Comparison of ENCODE assay signal across 1 cellular context in genomic region chr6:31738048-31738979, GRCh38.
TF ChIP-seq lines count a peak whose summit lies in the region.

No MANE protein-coding gene starts in this region.

TF ChIP-seq in K562, 482 proteins besides CTCF, POLR2A, EP300 and RAD21 (continued from another document and continues in another):
- peak; percentile 60; the same call in 1 of the 2 replicates for TF ChIP-seq ZNF609 (CRISPR knock-in tag; IDR thresholded peaks at IDR 0.05; ENCODE audit: borderline replicate concordance)
- 0 out of 2 replicates have a peak, but pooled peaks have one; percentile 41 for TF ChIP-seq TCFL5 (CRISPR knock-in tag; conservative IDR thresholded peaks at IDR 0.05)
- TF ChIP-seq CEBPG (CRISPR knock-in tag; IDR thresholded peaks at IDR 0.05) = peak; percentile 50
- TF ChIP-seq CEBPG (tag; conservative IDR thresholded peaks at IDR 0.05 in 1 of 2, IDR thresholded peaks at IDR 0.05 in 1 of 2) = peak in 1 of 2 experiments; percentile 55; a peak in 2 of 4 replicates
- no peak for TF ChIP-seq ETS1 (conservative IDR thresholded peaks at IDR 0.05; ENCODE audit: control insufficient read depth, low read depth, low read length)
- 0 out of 2 replicates have a peak, but pooled peaks have one; percentile 4 for TF ChIP-seq ZNF384 (IDR thresholded peaks at IDR 0.05; ENCODE audit: low read depth, low read length)
- TF ChIP-seq NFE2 (IDR thresholded peaks at IDR 0.05; ENCODE audit: low read depth) = no peak
- TF ChIP-seq JUND (IDR thresholded peaks at IDR 0.05; ENCODE audit: borderline replicate concordance, low read depth, low read length) = peak; percentile 96
- peak; percentile 91; the same call in 2 of the 3 replicates for TF ChIP-seq JUND (tag; IDR thresholded peaks at IDR 0.05; ENCODE audit: borderline replicate concordance, low read depth, low read length)
- peak; percentile 72 for TF ChIP-seq EHMT2 (IDR thresholded peaks at IDR 0.05)
- no peak for TF ChIP-seq KLF16 (IDR thresholded peaks at IDR 0.05)
- TF ChIP-seq ERF (CRISPR knock-in tag; IDR thresholded peaks at IDR 0.05) = peak; percentile 39; the same call in 1 of the 2 replicates
- no peak; the same call in 1 of the 2 replicates for TF ChIP-seq ZBTB5 (IDR thresholded peaks at IDR 0.05)
- TF ChIP-seq NUFIP1 (IDR thresholded peaks at IDR 0.05; ENCODE audit: partially characterized antibody) = no peak
- TF ChIP-seq MCM2 (IDR thresholded peaks at IDR 0.05; ENCODE audit: low read depth) = no peak
- no peak for TF ChIP-seq BCLAF1 (IDR thresholded peaks at IDR 0.05; ENCODE audit: borderline replicate concordance in 1 of 2, control insufficient read depth in 1 of 2, low read depth in 2 of 2, low read length in 1 of 2)
- TF ChIP-seq JUNB (CRISPR knock-in tag; conservative IDR thresholded peaks at IDR 0.05) = no peak; the same call in 1 of the 2 replicates
- TF ChIP-seq ATF3 (IDR thresholded peaks at IDR 0.05) = no peak
- peak; percentile 63 for TF ChIP-seq ATF3 (CRISPR knock-in tag; conservative IDR thresholded peaks at IDR 0.05)
- TF ChIP-seq SAFB2 (IDR thresholded peaks at IDR 0.05; ENCODE audit: borderline replicate concordance, low read depth, low read length, severe bottlenecking) = no peak
- TF ChIP-seq CHD2 (IDR thresholded peaks at IDR 0.05; ENCODE audit: low read depth, low read length) = no peak
- no peak for TF ChIP-seq RNF2 (IDR thresholded peaks at IDR 0.05)
- no peak for TF ChIP-seq ID3 (CRISPR knock-in tag; IDR thresholded peaks at IDR 0.05)
- TF ChIP-seq ID3 (tag; IDR thresholded peaks at IDR 0.05) = peak; percentile 87
- no peak; the same call in 1 of the 2 replicates for TF ChIP-seq ZNF232 (CRISPR knock-in tag; IDR thresholded peaks at IDR 0.05)
- no peak for TF ChIP-seq ELK3 (CRISPR knock-in tag; IDR thresholded peaks at IDR 0.05)
- TF ChIP-seq STAT5A (IDR thresholded peaks at IDR 0.05; ENCODE audit: borderline replicate concordance, low read length) = peak; percentile 29; the same call in 1 of the 2 replicates
- no peak for TF ChIP-seq ZBTB33 (CRISPR knock-in tag; IDR thresholded peaks at IDR 0.05)
- TF ChIP-seq GTF3C2 (IDR thresholded peaks at IDR 0.05; ENCODE audit: borderline replicate concordance, extremely low read depth, insufficient read length) = no peak
- TF ChIP-seq ZNF408 (CRISPR knock-in tag; IDR thresholded peaks at IDR 0.05; ENCODE audit: low read depth) = no peak
- TF ChIP-seq ZNF197 (CRISPR knock-in tag; IDR thresholded peaks at IDR 0.05; ENCODE audit: low read depth) = no peak
- TF ChIP-seq FOXM1 (IDR thresholded peaks at IDR 0.05; ENCODE audit: low read depth) = no peak
- TF ChIP-seq FOXM1 (CRISPR knock-in tag; IDR thresholded peaks at IDR 0.05; ENCODE audit: low read depth) = no peak
- no peak for TF ChIP-seq ZNF75A (CRISPR knock-in tag; IDR thresholded peaks at IDR 0.05)
- no peak for TF ChIP-seq ZNF551 (CRISPR knock-in tag; IDR thresholded peaks at IDR 0.05)
- TF ChIP-seq TBP (optimal IDR thresholded peaks at IDR 0.05; ENCODE audit: low read depth, low read length) = peak; percentile 93
- TF ChIP-seq MEIS2 (IDR thresholded peaks at IDR 0.05; ENCODE audit: partially characterized antibody) = no peak
- TF ChIP-seq RFX5 (IDR thresholded peaks at IDR 0.05; ENCODE audit: low read depth, low read length) = no peak
- TF ChIP-seq HOXB6 (CRISPR knock-in tag; IDR thresholded peaks at IDR 0.05; ENCODE audit: borderline replicate concordance) = no peak
- peak; percentile 27; the same call in 1 of the 2 replicates for TF ChIP-seq SMARCA5 (IDR thresholded peaks at IDR 0.05)
- TF ChIP-seq MNT (conservative IDR thresholded peaks at IDR 0.05) = no peak
- TF ChIP-seq HDAC8 (tag; IDR thresholded peaks at IDR 0.05) = 0 out of 2 replicates have a peak, but pooled peaks have one; percentile 47
